In genomic region chr19:44113138-44113783, GRCh38 we compare ENCODE assay signal across 8 cellular contexts. TPM values are rescaled to one million over a fixed set of nuclear protein-coding genes. Genes with fewer than 3 reads are reported as not detected.
DNase-seq lines count a peak whose midpoint lies in the region; ATAC-seq, FAIRE-seq and TF ChIP-seq lines count a peak whose summit lies in the region.

Gene ZNF225, plus strand, starts transcription at chr19:44113399. Its CDS starts 2,429 bp downstream, at chr19:44115828.

- no peaks in the 10 kb centered on the region for H3K27me3 Mint-ChIP-seq in naive thymus-derived CD4-positive, alpha-beta T cell
- no peaks in the 10 kb centered on the region for H3K27me3 Mint-ChIP-seq in stimulated activated memory B cell treated with anti-CD40 and anti-IgM and Interleukin-4, amounts not matched to agents 10 μg/mL and 1 μg/mL and 100 μg/mL, for 72 hours

- DNase-seq in DMS79 treated with DMSO at 0.1 percent for 48 hours (lab: John Stamatoyannopoulos, UW) (peak; percentile 96), RCC 7860 (ENCODE audit: low spot score) (peak; percentile 93), fibroblast of mammary gland (ENCODE audit: low read depth) (peak; percentile 98)
- peak; percentile 56 to 71 for DNase-seq in activated T-helper 1 cell treated with anti-CD3 and anti-CD28 coated beads, Interleukin-2, amount 50 U/mL, for 16 hours (ENCODE audit: low read depth in 1 of 2, low spot score in 1 of 2)
- DNase-seq in naive thymus-derived CD4-positive, alpha-beta T cell: peak; percentile 41 to 84 (median 76)

- H3K27ac Mint-ChIP-seq in naive thymus-derived CD4-positive, alpha-beta T cell: peak within 1 kb of the TSS; percentile 82 to 97 (median 88)
- H3K27ac Mint-ChIP-seq in stimulated activated memory B cell treated with anti-CD40 and anti-IgM and Interleukin-4, amounts not matched to agents 10 μg/mL and 1 μg/mL and 100 μg/mL, for 72 hours: peak within 1 kb of the TSS; percentile 81

- intact Hi-C loops in naive thymus-derived CD4-positive, alpha-beta T cell (cut with micrococcal nuclease): loop anchor here (1.0 to 2.0 kb wide), 15 partner anchors 19 to 387 kb away; partner anchors contain the start of genes ZNF224 (in 2 of the 2), ZNF227 (in 2 of the 2), ZNF230 (in 2 of the 2) and ZNF234 (in 2 of the 2)

- H3K27me3 ChIP-seq in KMS-11 (ENCODE audit: insufficient read depth, low read depth): no peaks in the 10 kb centered on the region
- H3K27me3 ChIP-seq in naive thymus-derived CD4-positive, alpha-beta T cell (ENCODE audit: control insufficient read depth in 2 of 2, insufficient read depth in 2 of 2, low read length in 2 of 2): no peaks in the 10 kb centered on the region

- FAIRE-seq in RCC 7860 (lab: Jason Lieb, UNC): peak; percentile 93

- peaks cover 1% of the 10 kb centered on the region; the same call in 1 of the 2 replicates for H3K36me3 ChIP-seq in KMS-11 (ENCODE audit: insufficient read depth)
- peaks cover 2 to 27% (median 4%) of the 10 kb centered on the region in 3 experiments for H3K36me3 ChIP-seq in naive thymus-derived CD4-positive, alpha-beta T cell (ENCODE audit: control insufficient read depth in 2 of 3, insufficient read depth in 3 of 3, low read length in 3 of 3)

- peaks cover 2 to 29% (median 7%) of the 10 kb centered on the region in 3 experiments for H3K9me3 ChIP-seq in naive thymus-derived CD4-positive, alpha-beta T cell (ENCODE audit: control insufficient read depth in 2 of 3, low read length in 3 of 3)

- peak within 1 kb of the TSS; percentile 83 for H2AFZ ChIP-seq in KMS-11 (ENCODE audit: low read depth)

- peak; percentile 88 for ATAC-seq in GM21737 (IDR thresholded peaks at IDR 0.05; ENCODE audit: unreplicated experiment)
- peak; percentile 100 for ATAC-seq in naive thymus-derived CD4-positive, alpha-beta T cell
- peak; percentile 98 for ATAC-seq in stimulated activated memory B cell treated with anti-CD40 and anti-IgM and Interleukin-4, amounts not matched to agents 10 μg/mL and 1 μg/mL and 100 μg/mL, for 72 hours

- no peaks in the 10 kb centered on the region for H4K20me1 ChIP-seq in KMS-11 (ENCODE audit: insufficient read depth)

- H3K4me3 Mint-ChIP-seq in naive thymus-derived CD4-positive, alpha-beta T cell: peak within 1 kb of the TSS; percentile 95 to 100 (median 99)
- peak within 1 kb of the TSS; percentile 94 for H3K4me3 Mint-ChIP-seq in stimulated activated memory B cell treated with anti-CD40 and anti-IgM and Interleukin-4, amounts not matched to agents 10 μg/mL and 1 μg/mL and 100 μg/mL, for 72 hours

- no peak within 1 kb of the TSS for H3K27ac ChIP-seq in KMS-11
- H3K27ac ChIP-seq in naive thymus-derived CD4-positive, alpha-beta T cell (ENCODE audit: low read depth, low read length): peak within 1 kb of the TSS; percentile 68

- H3K9me3 Mint-ChIP-seq in naive thymus-derived CD4-positive, alpha-beta T cell: peaks cover 4 to 46% (median 26%) of the 10 kb centered on the region in 11 donors
- H3K9me3 Mint-ChIP-seq in stimulated activated memory B cell treated with anti-CD40 and anti-IgM and Interleukin-4, amounts not matched to agents 10 μg/mL and 1 μg/mL and 100 μg/mL, for 72 hours: peaks cover 9% of the 10 kb centered on the region

- POLR2A ChIA-PET in naive thymus-derived CD4-positive, alpha-beta T cell (lab: Charles Lee): interaction anchor here (0.8 to 1.4 kb wide), 3 partner anchors 27 to 187 kb away, joined by 3 to 4 read pairs (median 3); no protein-coding TSS in a partner anchor

- peaks cover 5% of the 10 kb centered on the region for H3K4me1 ChIP-seq in KMS-11 (ENCODE audit: low read depth, poor library complexity, severe bottlenecking)
- H3K4me1 ChIP-seq in naive thymus-derived CD4-positive, alpha-beta T cell (ENCODE audit: control insufficient read depth in 2 of 2, insufficient read depth in 2 of 2, low read length in 2 of 2): peaks cover 3 to 8% of the 10 kb centered on the region in 2 donors

- H3K9ac ChIP-seq in KMS-11: peak within 1 kb of the TSS; percentile 30; the same call in 1 of the 2 replicates

- CTCF ChIA-PET in naive thymus-derived CD4-positive, alpha-beta T cell (lab: Charles Lee): no interaction called here

- H3K36me3 Mint-ChIP-seq in naive thymus-derived CD4-positive, alpha-beta T cell: peaks cover 7 to 46% (median 34%) of the 10 kb centered on the region in 5 donors
- H3K36me3 Mint-ChIP-seq in stimulated activated memory B cell treated with anti-CD40 and anti-IgM and Interleukin-4, amounts not matched to agents 10 μg/mL and 1 μg/mL and 100 μg/mL, for 72 hours: peaks cover 39% of the 10 kb centered on the region

- H3K4me1 Mint-ChIP-seq in naive thymus-derived CD4-positive, alpha-beta T cell: peaks cover 16 to 38% (median 31%) of the 10 kb centered on the region in 7 donors
- H3K4me1 Mint-ChIP-seq in stimulated activated memory B cell treated with anti-CD40 and anti-IgM and Interleukin-4, amounts not matched to agents 10 μg/mL and 1 μg/mL and 100 μg/mL, for 72 hours: peaks cover 26% of the 10 kb centered on the region

- no peak for TF ChIP-seq CTCF in KMS-11 (conservative IDR thresholded peaks at IDR 0.05; ENCODE audit: low read depth, low read length)
- TF ChIP-seq CTCF in fibroblast of mammary gland (conservative IDR thresholded peaks at IDR 0.05; ENCODE audit: control insufficient read depth, insufficient read depth, low read depth, low read length): no peak

- H3K4me3 ChIP-seq in KMS-11 (IDR thresholded peaks at IDR 0.05; ENCODE audit: insufficient read depth, low read depth, low read length): no peak within 1 kb of the TSS
- peak within 1 kb of the TSS; percentile 96 for H3K4me3 ChIP-seq in fibroblast of mammary gland (ENCODE audit: control insufficient read depth, low read depth, low read length)
- peak within 1 kb of the TSS; percentile 89 for H3K4me3 ChIP-seq in naive thymus-derived CD4-positive, alpha-beta T cell (ENCODE audit: low read length)

- H3K4me2 ChIP-seq in KMS-11: peak within 1 kb of the TSS; percentile 60

- no peaks in the 10 kb centered on the region for H3K79me2 ChIP-seq in KMS-11 (ENCODE audit: insufficient read depth, low read depth)

RNA-seq across cellular contexts. Expression of gene ZNF225, which starts in this region (rescaled TPM):
- total RNA-seq in naive thymus-derived CD4-positive, alpha-beta T cell: 10 to 100 TPM in 1 of 5 experiments, 1 to 10 TPM in 3, under 1 TPM in 1; 0.69 to 13.0 (median 5.1) TPM
- 1 to 10 TPM; 1.9 to 5.8 TPM for polyA plus RNA-seq in naive thymus-derived CD4-positive, alpha-beta T cell
